Comparison of ENCODE assay signal across 1 cellular context in the genomic region with DNA sequence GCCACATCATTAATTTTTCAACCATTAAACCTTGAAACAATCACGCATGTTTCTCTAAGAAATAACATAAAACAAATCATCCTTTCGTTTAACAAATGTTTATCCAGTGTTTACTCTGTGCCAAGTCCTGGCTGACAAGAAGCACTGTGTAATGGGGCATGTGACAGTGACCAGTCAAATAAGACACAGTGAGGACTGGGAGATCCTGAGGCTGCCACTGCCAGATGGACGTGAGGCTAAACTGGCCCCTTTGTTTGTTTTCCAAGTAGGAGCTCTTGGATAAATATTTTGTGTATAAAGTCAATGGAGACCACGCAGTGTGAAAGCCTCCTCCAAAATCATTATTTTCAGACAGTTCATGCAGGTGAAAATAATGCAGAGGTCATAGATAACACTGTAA.
TF ChIP-seq lines count a peak whose summit lies in the region.

No MANE protein-coding gene starts in this region.

TF ChIP-seq in SK-N-SH treated with all-trans-retinoic acid at 6 μM for 48 hours, 23 proteins besides CTCF, POLR2A, EP300 and RAD21 (continued from another document):
- TF ChIP-seq, protein P1, sequence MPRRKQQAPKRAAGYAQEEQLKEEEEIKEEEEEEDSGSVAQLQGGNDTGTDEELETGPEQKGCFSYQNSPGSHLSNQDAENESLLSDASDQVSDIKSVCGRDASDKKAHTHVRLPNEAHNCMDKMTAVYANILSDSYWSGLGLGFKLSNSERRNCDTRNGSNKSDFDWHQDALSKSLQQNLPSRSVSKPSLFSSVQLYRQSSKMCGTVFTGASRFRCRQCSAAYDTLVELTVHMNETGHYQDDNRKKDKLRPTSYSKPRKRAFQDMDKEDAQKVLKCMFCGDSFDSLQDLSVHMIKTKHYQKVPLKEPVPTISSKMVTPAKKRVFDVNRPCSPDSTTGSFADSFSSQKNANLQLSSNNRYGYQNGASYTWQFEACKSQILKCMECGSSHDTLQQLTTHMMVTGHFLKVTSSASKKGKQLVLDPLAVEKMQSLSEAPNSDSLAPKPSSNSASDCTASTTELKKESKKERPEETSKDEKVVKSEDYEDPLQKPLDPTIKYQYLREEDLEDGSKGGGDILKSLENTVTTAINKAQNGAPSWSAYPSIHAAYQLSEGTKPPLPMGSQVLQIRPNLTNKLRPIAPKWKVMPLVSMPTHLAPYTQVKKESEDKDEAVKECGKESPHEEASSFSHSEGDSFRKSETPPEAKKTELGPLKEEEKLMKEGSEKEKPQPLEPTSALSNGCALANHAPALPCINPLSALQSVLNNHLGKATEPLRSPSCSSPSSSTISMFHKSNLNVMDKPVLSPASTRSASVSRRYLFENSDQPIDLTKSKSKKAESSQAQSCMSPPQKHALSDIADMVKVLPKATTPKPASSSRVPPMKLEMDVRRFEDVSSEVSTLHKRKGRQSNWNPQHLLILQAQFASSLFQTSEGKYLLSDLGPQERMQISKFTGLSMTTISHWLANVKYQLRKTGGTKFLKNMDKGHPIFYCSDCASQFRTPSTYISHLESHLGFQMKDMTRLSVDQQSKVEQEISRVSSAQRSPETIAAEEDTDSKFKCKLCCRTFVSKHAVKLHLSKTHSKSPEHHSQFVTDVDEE (CRISPR knock-in tag; IDR thresholded peaks at IDR 0.05) = no peak
- TF ChIP-seq, protein P2, sequence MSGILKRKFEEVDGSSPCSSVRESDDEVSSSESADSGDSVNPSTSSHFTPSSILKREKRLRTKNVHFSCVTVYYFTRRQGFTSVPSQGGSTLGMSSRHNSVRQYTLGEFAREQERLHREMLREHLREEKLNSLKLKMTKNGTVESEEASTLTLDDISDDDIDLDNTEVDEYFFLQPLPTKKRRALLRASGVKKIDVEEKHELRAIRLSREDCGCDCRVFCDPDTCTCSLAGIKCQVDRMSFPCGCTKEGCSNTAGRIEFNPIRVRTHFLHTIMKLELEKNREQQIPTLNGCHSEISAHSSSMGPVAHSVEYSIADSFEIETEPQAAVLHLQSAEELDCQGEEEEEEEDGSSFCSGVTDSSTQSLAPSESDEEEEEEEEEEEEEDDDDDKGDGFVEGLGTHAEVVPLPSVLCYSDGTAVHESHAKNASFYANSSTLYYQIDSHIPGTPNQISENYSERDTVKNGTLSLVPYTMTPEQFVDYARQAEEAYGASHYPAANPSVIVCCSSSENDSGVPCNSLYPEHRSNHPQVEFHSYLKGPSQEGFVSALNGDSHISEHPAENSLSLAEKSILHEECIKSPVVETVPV (CRISPR knock-in tag; IDR thresholded peaks at IDR 0.05) = no peak
- TF ChIP-seq TCF4 (CRISPR knock-in tag; IDR thresholded peaks at IDR 0.05; ENCODE audit: borderline replicate concordance) (no peak), RARB (CRISPR knock-in tag; IDR thresholded peaks at IDR 0.05) (no peak), ZFP3 (CRISPR knock-in tag; IDR thresholded peaks at IDR 0.05) (no peak), GLIS3 (CRISPR knock-in tag; IDR thresholded peaks at IDR 0.05) (no peak), CSDC2 (CRISPR knock-in tag; IDR thresholded peaks at IDR 0.05) (no peak), ISL1 (CRISPR knock-in tag; IDR thresholded peaks at IDR 0.05) (no peak), PPARA (CRISPR knock-in tag; IDR thresholded peaks at IDR 0.05; ENCODE audit: borderline replicate concordance) (no peak), ZFP30 (CRISPR knock-in tag; IDR thresholded peaks at IDR 0.05) (no peak)
- TF ChIP-seq, protein P3, sequence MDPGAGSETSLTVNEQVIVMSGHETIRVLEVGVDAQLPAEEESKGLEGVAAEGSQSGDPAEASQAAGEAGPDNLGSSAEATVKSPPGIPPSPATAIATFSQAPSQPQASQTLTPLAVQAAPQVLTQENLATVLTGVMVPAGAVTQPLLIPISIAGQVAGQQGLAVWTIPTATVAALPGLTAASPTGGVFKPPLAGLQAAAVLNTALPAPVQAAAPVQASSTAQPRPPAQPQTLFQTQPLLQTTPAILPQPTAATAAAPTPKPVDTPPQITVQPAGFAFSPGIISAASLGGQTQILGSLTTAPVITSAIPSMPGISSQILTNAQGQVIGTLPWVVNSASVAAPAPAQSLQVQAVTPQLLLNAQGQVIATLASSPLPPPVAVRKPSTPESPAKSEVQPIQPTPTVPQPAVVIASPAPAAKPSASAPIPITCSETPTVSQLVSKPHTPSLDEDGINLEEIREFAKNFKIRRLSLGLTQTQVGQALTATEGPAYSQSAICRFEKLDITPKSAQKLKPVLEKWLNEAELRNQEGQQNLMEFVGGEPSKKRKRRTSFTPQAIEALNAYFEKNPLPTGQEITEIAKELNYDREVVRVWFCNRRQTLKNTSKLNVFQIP (CRISPR knock-in tag; IDR thresholded peaks at IDR 0.05; ENCODE audit: borderline replicate concordance, low read depth) = no peak
- TF ChIP-seq, protein P4, sequence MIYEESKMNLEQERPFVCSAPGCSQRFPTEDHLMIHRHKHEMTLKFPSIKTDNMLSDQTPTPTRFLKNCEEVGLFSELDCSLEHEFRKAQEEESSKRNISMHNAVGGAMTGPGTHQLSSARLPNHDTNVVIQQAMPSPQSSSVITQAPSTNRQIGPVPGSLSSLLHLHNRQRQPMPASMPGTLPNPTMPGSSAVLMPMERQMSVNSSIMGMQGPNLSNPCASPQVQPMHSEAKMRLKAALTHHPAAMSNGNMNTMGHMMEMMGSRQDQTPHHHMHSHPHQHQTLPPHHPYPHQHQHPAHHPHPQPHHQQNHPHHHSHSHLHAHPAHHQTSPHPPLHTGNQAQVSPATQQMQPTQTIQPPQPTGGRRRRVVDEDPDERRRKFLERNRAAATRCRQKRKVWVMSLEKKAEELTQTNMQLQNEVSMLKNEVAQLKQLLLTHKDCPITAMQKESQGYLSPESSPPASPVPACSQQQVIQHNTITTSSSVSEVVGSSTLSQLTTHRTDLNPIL (CRISPR knock-in tag; IDR thresholded peaks at IDR 0.05; ENCODE audit: low read depth) = no peak
